ENCODE assay signal across 8 cellular contexts in genomic region chr4:189940178-189941004, GRCh38. TPM values are rescaled to one million over a fixed set of nuclear protein-coding genes. Genes with fewer than 3 reads are reported as not detected.
DNase-seq lines count a peak whose midpoint lies in the region; TF ChIP-seq lines count a peak whose summit lies in the region.

Gene FRG1 (plus strand): TSS chr4:189940872. CDS start chr4:189941010, 138 bp downstream.

- H3K36me3 ChIP-seq in HAP-1 (replicated peaks) (no peaks in the 10 kb centered on the region), parathyroid adenoma (ENCODE audit: control insufficient read depth, insufficient read depth, low read length) (no peaks in the 10 kb centered on the region)

- TF ChIP-seq POLR2A in NB4 (IDR thresholded peaks at IDR 0.05; ENCODE audit: extremely low read depth, insufficient read length) = peak; percentile 28

- H3K4me3 Mint-ChIP-seq in type B pancreatic cell = peak within 1 kb of the TSS; percentile 96

- peak within 1 kb of the TSS; percentile 84 for H3K27ac ChIP-seq in parathyroid adenoma

- peaks cover 20% of the 10 kb centered on the region for H3K36me3 Mint-ChIP-seq in type B pancreatic cell

- peak within 1 kb of the TSS; percentile 95 for H2AFZ ChIP-seq in parathyroid adenoma

- H3K27me3 ChIP-seq in HAP-1 (ENCODE audit: low read depth) (no peaks in the 10 kb centered on the region), parathyroid adenoma (ENCODE audit: control insufficient read depth, insufficient read depth, low read length) (no peaks in the 10 kb centered on the region)

- no peak within 1 kb of the TSS for H3K9ac ChIP-seq in parathyroid adenoma

- H3K27ac Mint-ChIP-seq in type B pancreatic cell = peak within 1 kb of the TSS; percentile 94

- peak within 1 kb of the TSS; percentile 76 for H3K4me3 ChIP-seq in HAP-1
- H3K4me3 ChIP-seq in NB4 (ENCODE audit: low read depth, low read length) = peak within 1 kb of the TSS; percentile 91
- peak within 1 kb of the TSS; percentile 77 for H3K4me3 ChIP-seq in parathyroid adenoma (ENCODE audit: low read depth, low read length)

- peaks cover 20% of the 10 kb centered on the region for H3K4me1 Mint-ChIP-seq in type B pancreatic cell (ENCODE audit: unreplicated experiment)

- peaks cover 17% of the 10 kb centered on the region for H3K9me3 Mint-ChIP-seq in type B pancreatic cell

- peaks cover 3% of the 10 kb centered on the region for H3K79me2 ChIP-seq in parathyroid adenoma

- in situ Hi-C loops in HAP-1 (cut with MboI; ENCODE audit: low sequenced_read_pairs) = no loop called here

- TF ChIP-seq CTCF in NB4 (IDR thresholded peaks at IDR 0.05; ENCODE audit: low read depth, low read length) (peak; percentile 87), parathyroid adenoma (IDR thresholded peaks at IDR 0.05) (peak; percentile 88), type B pancreatic cell (conservative IDR thresholded peaks at IDR 0.05) (peak; percentile 92)

- H3K4me2 ChIP-seq in parathyroid adenoma (ENCODE audit: low read length) = peak within 1 kb of the TSS; percentile 81

- H3K4me1 ChIP-seq in HAP-1 (peaks cover 2% of the 10 kb centered on the region; the same call in 1 of the 2 replicates), parathyroid adenoma (peaks cover 3% of the 10 kb centered on the region)

- peak; percentile 58 for DNase-seq in GM04503 (ENCODE audit: low read depth)
- peak; percentile 84 to 93 for DNase-seq in HAP-1 (ENCODE audit: low spot score in 2 of 2)
- DNase-seq in NB4 (ENCODE audit: low read depth) = peak; percentile 94
- DNase-seq in activated effector memory CD4-positive, alpha-beta T cell treated with Interleukin-2 at 50 U/mL for 16 hours = peak; percentile 95
- DNase-seq in glomerular endothelial cell (ENCODE audit: extremely low read depth, low read depth, low spot score) = peak; percentile 62
- DNase-seq in type B pancreatic cell (ENCODE audit: extremely low spot score, unreplicated experiment) = peak; percentile 97
- no peak for DNase-seq in NCI-H128 (lab: John Stamatoyannopoulos, UW; ENCODE audit: unreplicated experiment)

- H3K9me3 ChIP-seq in HAP-1 = no peaks in the 10 kb centered on the region
- no peaks in the 10 kb centered on the region for H3K9me3 ChIP-seq in parathyroid adenoma (ENCODE audit: control insufficient read depth, low read length)

- no peaks in the 10 kb centered on the region for H3K27me3 Mint-ChIP-seq in type B pancreatic cell

RNA-seq across cellular contexts. Expression of gene FRG1, which starts in this region (rescaled TPM):
- 32.9 and 35.7 TPM in 2 replicates for total RNA-seq in glomerular endothelial cell
- 30.1 and 42.3 TPM in 2 replicates for total RNA-seq in type B pancreatic cell (ENCODE audit: low replicate concordance)
